In the genomic region with DNA sequence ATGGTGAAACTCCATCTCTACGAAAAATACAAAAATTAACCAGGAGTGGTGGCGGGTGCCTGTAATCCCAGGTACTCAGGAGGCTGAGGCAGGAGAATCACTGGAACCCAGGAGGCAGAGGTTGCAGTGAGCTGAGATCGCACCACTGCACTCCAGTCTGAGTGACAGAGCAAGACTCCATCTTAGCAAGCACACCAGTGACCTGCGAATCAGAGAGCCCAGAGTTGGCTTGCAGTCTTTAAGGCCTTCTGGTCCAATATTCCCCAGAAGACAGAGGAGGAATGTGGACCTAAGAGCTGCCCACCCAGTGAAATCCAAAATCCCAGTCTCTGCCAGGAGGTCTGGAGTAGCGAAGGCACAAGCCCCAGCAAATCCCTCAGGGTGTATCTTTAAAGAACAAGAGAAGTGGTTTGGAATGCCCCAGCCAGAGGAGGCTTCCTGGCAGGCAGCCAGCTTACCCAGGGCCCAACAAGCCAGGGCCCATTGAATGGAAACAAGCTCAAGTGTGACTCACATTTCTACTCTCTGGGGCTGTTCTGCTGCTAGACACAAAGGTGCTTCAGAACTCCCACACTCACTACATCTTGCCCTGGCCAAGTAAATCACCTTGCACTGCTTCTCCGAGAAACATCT, we compare ENCODE assay signal across 8 cellular contexts. TPM values are rescaled to one million over a fixed set of nuclear protein-coding genes. Genes with fewer than 3 reads are reported as not detected.
A peak's percentile ranks its signal among the peaks of the same experiment; 100 is the strongest.
DNase-seq lines count a peak whose midpoint lies in the region; ATAC-seq lines count a peak whose summit lies in the region.

No MANE protein-coding gene starts in this region.

- DNase-seq in DMS53 treated with DMSO at 0.1 percent for 48 hours (lab: John Stamatoyannopoulos, UW; ENCODE audit: unreplicated experiment) (peak; percentile 33), LHCN-M2 (ENCODE audit: low read depth) (peak; percentile 58), UCSD-AML1 (lab: John Stamatoyannopoulos, UW; ENCODE audit: unreplicated experiment) (peak; percentile 29), fibroblast of peridontal ligament (ENCODE audit: extremely low read depth) (peak; percentile 62), HuH-7.5 (ENCODE audit: low spot score) (no peak)
- DNase-seq in stimulated activated CD8-positive, alpha-beta memory T cell treated with anti-CD3 and anti-CD28 coated beads, Interleukin-4, amount 100 ng/mL, for 48 hours = peak; percentile 63

- ATAC-seq in HG02798 (IDR thresholded peaks at IDR 0.05; ENCODE audit: poor library complexity, unreplicated experiment) (no peak), HG02840 (IDR thresholded peaks at IDR 0.05; ENCODE audit: low FRiP score, unreplicated experiment) (no peak)

RNA-seq across cellular contexts. Expression of gene GPR161, which starts 23.9 kb away (rescaled TPM):
- 12.7 and 17.9 TPM in 2 replicates for total RNA-seq in LHCN-M2 (2014; rRNA removed)
- 11.8 TPM for polyA plus RNA-seq in LHCN-M2 (2012)
